ENCODE assay signal across 16 cellular contexts in the genomic region with DNA sequence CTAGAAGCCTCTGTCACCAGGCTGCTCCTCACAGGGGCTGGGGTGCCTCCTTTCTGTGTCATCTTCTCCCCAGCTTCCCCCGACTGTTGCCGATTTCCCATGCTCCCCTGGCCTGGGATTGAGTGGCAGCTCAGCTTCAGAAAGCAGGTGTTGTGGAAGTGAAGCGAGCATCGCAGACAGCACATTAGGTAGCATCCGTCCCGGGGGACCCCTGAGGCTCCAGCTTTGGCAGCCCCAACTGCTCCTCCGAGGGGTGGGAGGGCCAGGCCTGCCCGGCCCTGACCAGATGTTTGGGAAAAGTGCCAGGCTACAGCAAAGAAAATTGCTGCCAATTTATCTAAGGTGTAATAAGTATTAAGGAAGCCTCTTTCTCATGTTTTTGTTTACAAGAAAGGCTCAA.
DNase-seq lines count a peak whose midpoint lies in the region; ATAC-seq and TF ChIP-seq lines count a peak whose summit lies in the region.
"Had no signal": no experiment of that assay in that cellular context is flagged by ENCODE, and none has a peak within 500 bp of the region (broad histone marks: within the 10 kb centered on the region; RNA-seq: fewer than 3 reads in every experiment).

No MANE protein-coding gene starts in this region.

- no peaks in the 10 kb centered on the region for H3K79me2 ChIP-seq in MM.1S (ENCODE audit: low read length)
- no peaks in the 10 kb centered on the region for H3K79me2 ChIP-seq in hepatocyte

- H4K20me1 ChIP-seq in MM.1S (ENCODE audit: insufficient read depth, low read length) (no peaks in the 10 kb centered on the region), hepatocyte (ENCODE audit: insufficient read depth, poor library complexity, severe bottlenecking) (no peaks in the 10 kb centered on the region)

- no peak overlapping the region for H2AFZ ChIP-seq in MM.1S (ENCODE audit: low read length)
- H2AFZ ChIP-seq in hepatocyte: no peak overlapping the region

- TF ChIP-seq CTCF in MM.1S (IDR thresholded peaks at IDR 0.05; ENCODE audit: low read length) (no peak), hepatocyte (IDR thresholded peaks at IDR 0.05; ENCODE audit: poor library complexity) (no peak), omental fat pad (IDR thresholded peaks at IDR 0.05) (no peak)

- no peaks in the 10 kb centered on the region for H3K9me3 ChIP-seq in MM.1S (replicated peaks; ENCODE audit: insufficient read depth, low read length)
- no peaks in the 10 kb centered on the region for H3K9me3 ChIP-seq in T-helper 17 cell (ENCODE audit: control insufficient read depth, low read length, poor library complexity, severe bottlenecking)
- H3K9me3 ChIP-seq in hepatocyte (ENCODE audit: low read depth): no peaks in the 10 kb centered on the region

- 0 out of 2 replicates have a peak overlapping the region, but pooled peaks have one; percentile 48 for H3K9ac ChIP-seq in MM.1S (ENCODE audit: low read length)

- no peaks in the 10 kb centered on the region for H3K9me2 ChIP-seq in MM.1S (replicated peaks; ENCODE audit: insufficient read depth, low read length)
- no peaks in the 10 kb centered on the region for H3K9me2 ChIP-seq in hepatocyte (replicated peaks; ENCODE audit: insufficient read depth)

- H3K9me3 Mint-ChIP-seq in activated T-cell treated with anti-CD3 and anti-CD28 coated beads, Interleukin-2, amount 50 U/mL, for 24 hours: peaks cover 18% of the 10 kb centered on the region
- H3K9me3 Mint-ChIP-seq: activated T-helper 2 cell treated with anti-CD3 and anti-CD28 coated beads, Interferon-gamma antibody, Interleukin-2, Interleukin-4, amounts not matched to agents 10 μg/mL and 5 μg/mL and 100 μg/mL, durations not matched to agents 14 hours and 24 hours and 36 hours had no signal

- H3K4me2 ChIP-seq in MM.1S (ENCODE audit: low read depth, low read length) (no peak overlapping the region), hepatocyte (no peak overlapping the region)

- DNase-seq in activated T-cell treated with anti-CD3 and anti-CD28 coated beads, Interleukin-2, amount 50 U/mL, for 24 hours: no peak
- no peak for DNase-seq in activated T-cell treated with anti-CD3 and anti-CD28 coated beads, Interleukin-2, amount 50 U/mL, for 1 hour
- no peak for DNase-seq in MM.1S
- DNase-seq in T-helper 17 cell: no peak
- DNase-seq in hepatocyte (ENCODE audit: low spot score): peak; percentile 11
- no peak for DNase-seq in superior temporal gyrus (ENCODE audit: extremely low spot score)
- no peak for DNase-seq in omental fat pad (ENCODE audit: low spot score)
- DNase-seq: HCEC 1CT, hippocampal formation, IMR-90, kidney, mammary epithelial cell, NCI-H2081 treated with DMSO at 0.1 percent for 48 hours had no signal

- no peak for ATAC-seq in T-helper 17 cell
- ATAC-seq in omental fat pad (ENCODE audit: low FRiP score): no peak
- ATAC-seq in GM19397 (IDR thresholded peaks at IDR 0.05; ENCODE audit: unreplicated experiment): no peak
- ATAC-seq: SK-N-SH treated with all-trans-retinoic acid at 6 μM for 48 hours had no signal

- peaks cover 20% of the 10 kb centered on the region for H3F3A ChIP-seq in MM.1S (ENCODE audit: insufficient read depth, low read length)

- no peaks in the 10 kb centered on the region for H3K27me3 Mint-ChIP-seq in activated T-cell treated with anti-CD3 and anti-CD28 coated beads, Interleukin-2, amount 50 U/mL, for 24 hours
- H3K27me3 Mint-ChIP-seq in T-helper 17 cell: no peaks in the 10 kb centered on the region

- H3K36me3 ChIP-seq in MM.1S (replicated peaks; ENCODE audit: insufficient read depth, low read length): no peaks in the 10 kb centered on the region
- H3K36me3 ChIP-seq in hepatocyte (replicated peaks; ENCODE audit: insufficient read depth, low read depth): no peaks in the 10 kb centered on the region

- H3K36me3 Mint-ChIP-seq in activated T-cell treated with anti-CD3 and anti-CD28 coated beads, Interleukin-2, amount 50 U/mL, for 24 hours (ENCODE audit: low read depth): peaks cover 29% of the 10 kb centered on the region
- peaks cover 2% of the 10 kb centered on the region for H3K36me3 Mint-ChIP-seq in T-helper 17 cell (ENCODE audit: low read depth)

- H3K4me3 ChIP-seq in MM.1S (ENCODE audit: low read length): no peak overlapping the region
- H3K4me3 ChIP-seq in hepatocyte: no peak overlapping the region

- H3K27me3 ChIP-seq in MM.1S (replicated peaks; ENCODE audit: insufficient read depth, low read length) (no peaks in the 10 kb centered on the region), hepatocyte (no peaks in the 10 kb centered on the region)

- H3K4me3 Mint-ChIP-seq in activated T-cell treated with anti-CD3 and anti-CD28 coated beads, Interleukin-2, amount 50 U/mL, for 24 hours: no peak overlapping the region
- H3K4me3 Mint-ChIP-seq in T-helper 17 cell: no peak overlapping the region

- H3K27ac Mint-ChIP-seq in activated T-cell treated with anti-CD3 and anti-CD28 coated beads, Interleukin-2, amount 50 U/mL, for 24 hours: peak overlapping the region; percentile 95
- peak overlapping the region; percentile 95 for H3K27ac Mint-ChIP-seq in T-helper 17 cell

- H3K4me1 ChIP-seq in MM.1S (ENCODE audit: low read length): peaks cover 31% of the 10 kb centered on the region
- no peaks in the 10 kb centered on the region for H3K4me1 ChIP-seq in hepatocyte (ENCODE audit: insufficient read depth)

- H3K27ac ChIP-seq in MM.1S (ENCODE audit: low read length): peak overlapping the region; percentile 99; the same call in 1 of the 2 replicates
- no peak overlapping the region for H3K27ac ChIP-seq in hepatocyte

- peaks cover 86% of the 10 kb centered on the region for H3K4me1 Mint-ChIP-seq in activated T-cell treated with anti-CD3 and anti-CD28 coated beads, Interleukin-2, amount 50 U/mL, for 24 hours (ENCODE audit: low read depth)
- peaks cover 60% of the 10 kb centered on the region for H3K4me1 Mint-ChIP-seq in T-helper 17 cell

- 65% methylated on average over 8 of the region's 8 CpGs for WGBS in hepatocyte (ENCODE audit: low lambda C conversion rate, missing lambda C conversion rate)
